ENCODE assay signal across 23 cellular contexts in genomic region chr22:21028277-21029251, GRCh38. TPM values are rescaled to one million over a fixed set of nuclear protein-coding genes. Genes with fewer than 3 reads are reported as not detected.
DNase-seq lines count a peak whose midpoint lies in the region; ATAC-seq and TF ChIP-seq lines count a peak whose summit lies in the region.
"Had no signal": no experiment of that assay in that cellular context is flagged by ENCODE, and none has a peak within 500 bp of the region (broad histone marks: within the 10 kb centered on the region; RNA-seq: fewer than 3 reads in every experiment).

No MANE protein-coding gene starts in this region.

- ATAC-seq in GM18520 (IDR thresholded peaks at IDR 0.05; ENCODE audit: unreplicated experiment) (no peak), GM21360 (IDR thresholded peaks at IDR 0.05; ENCODE audit: unreplicated experiment) (no peak)
- ATAC-seq: GM12878 had no signal

- no peak overlapping the region for H3K4me3 ChIP-seq in mammary epithelial cell (replicated peaks in 1 of 3; ENCODE audit: insufficient read depth in 1 of 3, low read depth in 2 of 3, low read length in 3 of 3)
- H3K4me3 ChIP-seq in WERI-Rb-1 (ENCODE audit: low read depth, low read length), result no peak overlapping the region
- H3K4me3 ChIP-seq in mesenchymal stem cell (ENCODE audit: insufficient read depth in 1 of 2, low read depth in 1 of 2, low read length in 2 of 2), result no peak overlapping the region
- no peak overlapping the region for H3K4me3 ChIP-seq in dorsolateral prefrontal cortex
- no peak overlapping the region for H3K4me3 ChIP-seq in adrenal gland
- H3K4me3 ChIP-seq: BLaER1 treated with 17β-estradiol and CSF1 and Interleukin-3, amounts not matched to agents 10 nM and 100 nM; GM12878; GM23248; SJCRH30 had no signal

- H3K9me3 Mint-ChIP-seq in MCF 10A (ENCODE audit: unreplicated experiment), result no peaks in the 10 kb centered on the region

- DNase-seq in MCF 10A (ENCODE audit: unreplicated experiment) (no peak), mammary epithelial cell (no peak), WERI-Rb-1 (peak; percentile 81), mesenchymal stem cell (no peak), dorsolateral prefrontal cortex (no peak), adrenal gland (no peak)
- DNase-seq: GDM1, GM23248, Karpas-422, MM.1S, NCI-H1092 treated with DMSO at 0.1 percent for 48 hours, NCI-H2081 treated with DMSO at 0.1 percent for 48 hours, NCI-H2227 treated with DMSO at 0.1 percent for 48 hours, NCI-H69, OCI-M1, RPMI8226, SJCRH30, SW 1271 had no signal

- in situ Hi-C loops in mammary epithelial cell (cut with MboI; ENCODE audit: low sequenced_read_pairs in 2 of 2), result no loop called here

- no peak overlapping the region for H3K4me3 Mint-ChIP-seq in MCF 10A (ENCODE audit: unreplicated experiment)

- POLR2A ChIA-PET in MCF 10A (lab: Yijun Ruan, JAX), result interaction anchor here (0.7 to 1.4 kb wide), 5 partner anchors 9 to 251 kb away, joined by 3 read pairs; no protein-coding TSS in a partner anchor

- no peaks in the 10 kb centered on the region for H4K20me1 ChIP-seq in mammary epithelial cell (ENCODE audit: insufficient read depth, low read length)

- TF ChIP-seq POLR2A in adrenal gland (IDR thresholded peaks at IDR 0.05), result no peak

- no peaks in the 10 kb centered on the region for H3K79me2 ChIP-seq in mammary epithelial cell (ENCODE audit: insufficient read depth, low read length)

- no peak overlapping the region for H2BK12ac ChIP-seq in mesenchymal stem cell (ENCODE audit: low read length in 2 of 2)

- H3K36me3 ChIP-seq in mammary epithelial cell (ENCODE audit: insufficient read depth, low read length) (no peaks in the 10 kb centered on the region), WERI-Rb-1 (no peaks in the 10 kb centered on the region), mesenchymal stem cell (ENCODE audit: control insufficient read depth in 1 of 2, insufficient read depth in 2 of 2, low read depth in 1 of 2, low read length in 2 of 2) (peaks cover 0 to 4% of the 10 kb centered on the region in 2 experiments), adrenal gland (replicated peaks in 1 of 2) (no peaks in the 10 kb centered on the region)
- H3K36me3 ChIP-seq: BLaER1 treated with 17β-estradiol and CSF1 and Interleukin-3, amounts not matched to agents 10 nM and 100 nM; SJCRH30 had no signal

- no peaks in the 10 kb centered on the region for H3K27me3 Mint-ChIP-seq in MCF 10A (ENCODE audit: insufficient read depth, unreplicated experiment)

- H2AK5ac ChIP-seq in mesenchymal stem cell (ENCODE audit: low read length, severe bottlenecking), result no peak overlapping the region

- H3K9me3 ChIP-seq in mammary epithelial cell (replicated peaks; ENCODE audit: insufficient read depth, low read length), result no peaks in the 10 kb centered on the region
- no peaks in the 10 kb centered on the region for H3K9me3 ChIP-seq in WERI-Rb-1 (ENCODE audit: severe bottlenecking)
- no peaks in the 10 kb centered on the region for H3K9me3 ChIP-seq in mesenchymal stem cell (ENCODE audit: control insufficient read depth, low read length)
- no peaks in the 10 kb centered on the region for H3K9me3 ChIP-seq in adrenal gland (replicated peaks in 1 of 3)
- H3K9me3 ChIP-seq: BLaER1 treated with 17β-estradiol and CSF1 and Interleukin-3, amounts not matched to agents 10 nM and 100 nM; SJCRH30 had no signal

- H3K4me1 ChIP-seq in mammary epithelial cell (ENCODE audit: insufficient read depth, low read length), result peaks cover 34% of the 10 kb centered on the region
- H3K4me1 ChIP-seq in mesenchymal stem cell (ENCODE audit: control insufficient read depth, insufficient read depth, low read depth, low read length), result peaks cover 23% of the 10 kb centered on the region
- peaks cover 6 to 13% of the 10 kb centered on the region in 2 donors for H3K4me1 ChIP-seq in adrenal gland (replicated peaks in 1 of 2)

- CTCF ChIA-PET in MCF 10A (lab: Yijun Ruan, JAX) (interaction anchor here (0.6 kb wide), 1 partner anchor 22 kb away, joined by 3 read pairs; no protein-coding TSS in a partner anchor), mammary epithelial cell (lab: Charles Lee; ENCODE audit: low non-redundant PET) (no interaction called here)

- no peaks in the 10 kb centered on the region for H3K79me1 ChIP-seq in mesenchymal stem cell (replicated peaks; ENCODE audit: low read length, poor library complexity, severe bottlenecking)

- TF ChIP-seq CTCF in MCF 10A (IDR thresholded peaks at IDR 0.05; ENCODE audit: unreplicated experiment), result no peak
- no peak for TF ChIP-seq CTCF in mammary epithelial cell (conservative IDR thresholded peaks at IDR 0.05 in 1 of 2, IDR thresholded peaks at IDR 0.05 in 1 of 2; ENCODE audit: extremely low read depth in 1 of 2, insufficient read depth in 1 of 2, low read depth in 1 of 2, low read length in 2 of 2)
- TF ChIP-seq CTCF in WERI-Rb-1 (IDR thresholded peaks at IDR 0.05; ENCODE audit: low read depth, low read length), result no peak
- no peak for TF ChIP-seq CTCF in dorsolateral prefrontal cortex (IDR thresholded peaks at IDR 0.05 in 54 of 56, conservative IDR thresholded peaks at IDR 0.05 in 2 of 56; ENCODE audit: low read depth in 1 of 56, partially characterized antibody in 56 of 56)
- TF ChIP-seq CTCF in adrenal gland (IDR thresholded peaks at IDR 0.05), result no peak

- H4K8ac ChIP-seq in mesenchymal stem cell (ENCODE audit: low read length), result no peak overlapping the region

- H3K9ac ChIP-seq in mammary epithelial cell (ENCODE audit: insufficient read depth, low read length) (no peak overlapping the region), mesenchymal stem cell (ENCODE audit: low read length) (no peak overlapping the region)
- H3K9ac ChIP-seq: BLaER1 treated with 17β-estradiol and CSF1 and Interleukin-3, amounts not matched to agents 10 nM and 100 nM; GM23248 had no signal

- no peak overlapping the region for H3K4me2 ChIP-seq in mammary epithelial cell (ENCODE audit: insufficient read depth, low read depth, low read length)
- no peak overlapping the region for H3K4me2 ChIP-seq in mesenchymal stem cell (ENCODE audit: low read length, poor library complexity, severe bottlenecking)
- H3K4me2 ChIP-seq: BLaER1 treated with 17β-estradiol and CSF1 and Interleukin-3, amounts not matched to agents 10 nM and 100 nM had no signal

- no peak overlapping the region for H3K18ac ChIP-seq in mesenchymal stem cell (ENCODE audit: low read depth in 1 of 2, low read length in 2 of 2)

- no peak overlapping the region for H2BK15ac ChIP-seq in mesenchymal stem cell (ENCODE audit: low read depth, poor library complexity, severe bottlenecking)

- no peak overlapping the region for H3K23ac ChIP-seq in mesenchymal stem cell (ENCODE audit: low read length in 2 of 2)

- H3K14ac ChIP-seq in mesenchymal stem cell (ENCODE audit: low read length in 2 of 2), result peak overlapping the region in 1 of 2 experiments; percentile 58

- 92% methylated on average over 11 of the region's 13 CpGs for WGBS in mammary epithelial cell (ENCODE audit: low coverage, missing lambda C conversion rate)
- WGBS in mesenchymal stem cell, result 90% methylated on average over 13 of the region's 13 CpGs
- WGBS in adrenal gland, 4 donors, result 85 to 97% (median 88%) methylated on average over 8 to 13 of the region's 13 CpGs

- no peak overlapping the region for H2AFZ ChIP-seq in mammary epithelial cell (ENCODE audit: low read depth, low read length)
- H2AFZ ChIP-seq in mesenchymal stem cell (ENCODE audit: low read depth, low read length), result no peak overlapping the region
- H2AFZ ChIP-seq: GM23248 had no signal

- no peak overlapping the region for H3K27ac ChIP-seq in mammary epithelial cell (ENCODE audit: insufficient read depth, low read depth, low read length)
- H3K27ac ChIP-seq in WERI-Rb-1, result peak overlapping the region; percentile 82
- no peak overlapping the region for H3K27ac ChIP-seq in mesenchymal stem cell (ENCODE audit: low read length, poor library complexity, severe bottlenecking)
- H3K27ac ChIP-seq in dorsolateral prefrontal cortex, result peak overlapping the region in 7 of 59 donors; percentile 13 to 57 (median 41)
- no peak overlapping the region for H3K27ac ChIP-seq in adrenal gland
- H3K27ac ChIP-seq: BLaER1 treated with 17β-estradiol and CSF1 and Interleukin-3, amounts not matched to agents 10 nM and 100 nM; GM23248; SJCRH30 had no signal

- peaks cover 7% of the 10 kb centered on the region for H3K4me1 Mint-ChIP-seq in MCF 10A (ENCODE audit: insufficient read depth, unreplicated experiment)

- intact Hi-C loops in MCF 10A (cut with micrococcal nuclease), result no loop called here
- intact Hi-C loops in mammary epithelial cell (cut with micrococcal nuclease), result loop anchor here (10.0 kb wide), 1 partner anchor 46 kb away; no protein-coding TSS in a partner anchor
- intact Hi-C loops in dorsolateral prefrontal cortex (cut with DNase I), result no loop called here
- intact Hi-C loops in adrenal gland (cut with DNase I), result no loop called here

- H2BK5ac ChIP-seq in mesenchymal stem cell (ENCODE audit: low read depth, low read length, poor library complexity, severe bottlenecking), result no peak overlapping the region

- H3K36me3 Mint-ChIP-seq in MCF 10A (ENCODE audit: insufficient read depth, unreplicated experiment), result no peaks in the 10 kb centered on the region

- peak overlapping the region; percentile 49 for H3K27ac Mint-ChIP-seq in MCF 10A (ENCODE audit: low read depth, unreplicated experiment)

- peak overlapping the region; percentile 34 for H4K91ac ChIP-seq in mesenchymal stem cell (ENCODE audit: low read length)

- H3K27me3 ChIP-seq in mammary epithelial cell (ENCODE audit: insufficient read depth, low read length) (no peaks in the 10 kb centered on the region), WERI-Rb-1 (ENCODE audit: insufficient read depth, low read depth, severe bottlenecking) (no peaks in the 10 kb centered on the region), mesenchymal stem cell (ENCODE audit: control insufficient read depth in 1 of 2, insufficient read depth in 1 of 2, low read length in 2 of 2) (peaks cover 36 to 59% of the 10 kb centered on the region in 2 experiments), dorsolateral prefrontal cortex (peaks cover 0 to 26% (median 8%) of the 10 kb centered on the region in 45 donors), adrenal gland (no peaks in the 10 kb centered on the region)
- H3K27me3 ChIP-seq: SJCRH30 had no signal

- H3K4ac ChIP-seq in mesenchymal stem cell (ENCODE audit: low read depth in 1 of 2, low read length in 2 of 2), result no peak overlapping the region

- no peak overlapping the region for H2BK120ac ChIP-seq in mesenchymal stem cell (ENCODE audit: low read depth, low read length)

- dilution Hi-C loops in mammary epithelial cell (cut with HindIII; ENCODE audit: low sequenced_read_pairs), result no loop called here

- BruUV-seq in MCF 10A (replicated peaks; lab: Mats Ljungman, UMichigan) (no TSS peak), mammary epithelial cell (replicated peaks; lab: Mats Ljungman, UMichigan) (no TSS peak)

RNA-seq across cellular contexts. Expression of gene SLC7A4, which starts 3.8 kb away (rescaled TPM):
- total RNA-seq in MCF 10A (2022) (not detected in 2 replicates), mammary epithelial cell (1 to 10 TPM in 1 of 2 donors, not detected in 1; 1.7 TPM), dorsolateral prefrontal cortex (10 to 100 TPM in 14 of 120 experiments, 1 to 10 TPM in 106; 2.2 to 13.5 (median 7.9) TPM), adrenal gland (1 to 10 TPM in 7 of 8 donors, under 1 TPM in 1; 0.90 to 7.2 (median 4.0) TPM)
- polyA plus RNA-seq in mammary epithelial cell (0.07 TPM), adrenal gland (1 to 10 TPM in 1 of 3 donors, under 1 TPM in 2; 0.73 to 3.2 (median 0.94) TPM)
- not detected for polyA minus RNA-seq in mammary epithelial cell
- 0.11 TPM for polyA plus RNA-seq in mesenchymal stem cell (2013, experiment 1 of 2)
- polyA plus RNA-seq in mesenchymal stem cell (2013, experiment 2 of 2), result 0.16 TPM
- total RNA-seq: A172, GM23248, SJCRH30 had no signal
- polyA plus RNA-seq: GM23248 had no signal

RNA-seq across cellular contexts. Expression of gene P2RX6, which starts 13.6 kb away (rescaled TPM):
- total RNA-seq in MCF 10A (2022) (0.19 and 0.22 TPM in 2 replicates), mammary epithelial cell (1 to 10 TPM; 2.9 to 4.3 TPM), dorsolateral prefrontal cortex (10 to 100 TPM in 113 of 120 experiments, 1 to 10 TPM in 7; 8.0 to 33.6 (median 14.2) TPM), adrenal gland (1 to 10 TPM; 1.7 to 8.9 (median 4.4) TPM)
- polyA plus RNA-seq in mammary epithelial cell (1.6 TPM), adrenal gland (10 to 100 TPM in 1 of 3 donors, 1 to 10 TPM in 2; 2.2 to 10.3 (median 4.2) TPM)
- not detected for polyA minus RNA-seq in mammary epithelial cell
- 1.6 TPM for polyA plus RNA-seq in mesenchymal stem cell (2013, experiment 1 of 2)
- polyA plus RNA-seq in mesenchymal stem cell (2013, experiment 2 of 2), result 1.5 TPM

RNA-seq across cellular contexts. Expression of gene LRRC74B, which starts 17.2 kb away (rescaled TPM):
- total RNA-seq in MCF 10A (2022) (not detected in 2 replicates), mammary epithelial cell (not detected), dorsolateral prefrontal cortex (1 to 10 TPM in 4 of 120 experiments, under 1 TPM in 78, not detected in 38; 0.13 to 2.1 (median 0.39) TPM), adrenal gland (under 1 TPM in 1 of 8 donors, not detected in 7; 0.28 TPM)
- polyA plus RNA-seq in mammary epithelial cell (not detected), adrenal gland (under 1 TPM in 2 of 3 donors, not detected in 1; 0.07 to 0.32 TPM)
- polyA minus RNA-seq in mammary epithelial cell, result not detected
- polyA plus RNA-seq in mesenchymal stem cell (2013, experiment 1 of 2), result 0.04 TPM
- not detected for polyA plus RNA-seq in mesenchymal stem cell (2013, experiment 2 of 2)
- total RNA-seq: A172, GM12878, GM23248, SJCRH30 had no signal
- polyA plus RNA-seq: GM12878, GM23248 had no signal

RNA-seq across cellular contexts. Expression of gene THAP7, which starts 26.6 kb away (rescaled TPM):
- total RNA-seq in MCF 10A (2022), result 20.6 and 24.9 TPM in 2 replicates
- 10 to 100 TPM; 17.3 to 23.6 TPM for total RNA-seq in mammary epithelial cell
- polyA plus RNA-seq in mammary epithelial cell, result 23.4 TPM
- polyA minus RNA-seq in mammary epithelial cell, result 10.7 TPM
- 15.5 TPM for polyA plus RNA-seq in mesenchymal stem cell (2013, experiment 1 of 2)
- polyA plus RNA-seq in mesenchymal stem cell (2013, experiment 2 of 2), result 15.1 TPM
- 10 to 100 TPM; 17.9 to 37.3 (median 26.6) TPM for total RNA-seq in dorsolateral prefrontal cortex
- 10 to 100 TPM; 32.4 to 63.3 (median 48.6) TPM for total RNA-seq in adrenal gland
- 100 to 1,000 TPM in 2 of 3 donors, 10 to 100 TPM in 1; 15.7 to 189 (median 115) TPM for polyA plus RNA-seq in adrenal gland

RNA-seq across cellular contexts. Expression of gene LZTR1, which starts 46.5 kb away (rescaled TPM):
- total RNA-seq in MCF 10A (2022) (49.2 and 57.3 TPM in 2 replicates), mammary epithelial cell (10 to 100 TPM; 52.8 to 59.4 TPM), dorsolateral prefrontal cortex (100 to 1,000 TPM in 5 of 120 experiments, 10 to 100 TPM in 115; 48.3 to 115 (median 73.6) TPM), adrenal gland (10 to 100 TPM; 38.7 to 76.3 (median 55.8) TPM)
- polyA plus RNA-seq in mammary epithelial cell (28.2 TPM), adrenal gland (100 to 1,000 TPM in 1 of 3 donors, 10 to 100 TPM in 2; 32.6 to 100 (median 62.1) TPM)
- polyA minus RNA-seq in mammary epithelial cell, result 44.9 TPM
- 32.0 TPM for polyA plus RNA-seq in mesenchymal stem cell (2013, experiment 1 of 2)
- polyA plus RNA-seq in mesenchymal stem cell (2013, experiment 2 of 2), result 29.6 TPM
